ENCODE assay signal across 17 cellular contexts in the genomic region with DNA sequence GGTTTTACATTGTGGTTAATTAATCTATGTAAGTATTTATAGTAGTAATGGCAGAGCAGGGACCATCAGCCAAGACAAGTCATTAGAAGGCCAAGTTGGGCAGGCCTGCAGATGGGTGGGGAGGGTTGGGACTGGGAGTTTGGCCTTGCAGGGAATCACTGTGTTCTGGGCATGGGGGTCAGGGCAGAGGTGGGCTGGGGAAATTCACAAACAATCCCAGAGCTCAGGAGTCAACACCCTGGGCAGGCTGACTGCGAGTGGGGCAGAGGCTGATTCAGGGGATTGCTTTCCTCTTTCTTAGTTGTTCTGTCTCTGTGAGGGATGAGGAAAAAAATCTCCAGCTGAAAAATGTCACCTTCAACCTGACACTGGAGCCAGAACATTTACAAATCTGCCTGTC.
DNase-seq lines count a peak whose midpoint lies in the region; ATAC-seq and TF ChIP-seq lines count a peak whose summit lies in the region.
"Had no signal": no experiment of that assay in that cellular context is flagged by ENCODE, and none has a peak within 500 bp of the region (broad histone marks: within the 10 kb centered on the region; RNA-seq: fewer than 3 reads in every experiment).

No MANE protein-coding gene starts in this region.

- TF ChIP-seq POLR2A in vagina (IDR thresholded peaks at IDR 0.05), result no peak

- H3K4me3 ChIP-seq in lung (no peak overlapping the region), vagina (no peak overlapping the region)

- ATAC-seq in lung (ENCODE audit: insufficient read depth, low FRiP score) (no peak), HG03571 (IDR thresholded peaks at IDR 0.05; ENCODE audit: unreplicated experiment) (no peak)

- DNase-seq in NCI-H69 (lab: John Stamatoyannopoulos, UW), result peak; percentile 58
- peak; percentile 30 for DNase-seq in ecto neural progenitor cell (ENCODE audit: low spot score)
- peak; percentile 14 for DNase-seq in lung (ENCODE audit: low spot score)
- peak; percentile 34 to 70 for DNase-seq in vagina (ENCODE audit: extremely low spot score in 2 of 2)
- DNase-seq in NCI-H1694 (lab: John Stamatoyannopoulos, UW), result no peak
- DNase-seq in putamen (ENCODE audit: low spot score), result no peak
- DNase-seq: ACHN; BE2C; C1 segment of cervical spinal cord; CD4-positive, CD25-positive, alpha-beta regulatory T cell; CD8-positive, alpha-beta memory T cell; DMS 273 treated with DMSO at 0.1 percent for 48 hours; DND-41; EL; H9 had no signal

- H3K4me1 ChIP-seq in lung (ENCODE audit: control insufficient read depth in 2 of 2, insufficient read depth in 2 of 2, low read length in 2 of 2) (no peaks in the 10 kb centered on the region), vagina (peaks cover 5% of the 10 kb centered on the region)
- H3K4me1 ChIP-seq: BE2C had no signal

- WGBS in lung, 2 donors, result 56 to 72% methylated on average over 1 of the region's 1 CpG

- peaks cover 0 to 4% of the 10 kb centered on the region in 2 donors for H3K9me3 ChIP-seq in lung (ENCODE audit: control insufficient read depth in 2 of 2, insufficient read depth in 1 of 2, low read length in 1 of 2)
- no peaks in the 10 kb centered on the region for H3K9me3 ChIP-seq in vagina
- H3K9me3 ChIP-seq: BE2C had no signal

- no peaks in the 10 kb centered on the region for H3K36me3 ChIP-seq in lung (ENCODE audit: control insufficient read depth in 2 of 2, insufficient read depth in 2 of 2, low read length in 2 of 2)
- no peaks in the 10 kb centered on the region for H3K36me3 ChIP-seq in vagina
- H3K36me3 ChIP-seq: BE2C had no signal

- H3K27ac ChIP-seq in lung (ENCODE audit: low read depth in 1 of 2, low read length in 1 of 2), result no peak overlapping the region
- H3K27ac ChIP-seq in vagina, result no peak overlapping the region
- H3K27ac ChIP-seq: HL-60 had no signal

- no peaks in the 10 kb centered on the region for H3K27me3 ChIP-seq in lung (ENCODE audit: control insufficient read depth, insufficient read depth)
- H3K27me3 ChIP-seq in vagina, result no peaks in the 10 kb centered on the region
- H3K27me3 ChIP-seq: BE2C had no signal

- TF ChIP-seq CTCF in lung (IDR thresholded peaks at IDR 0.05; ENCODE audit: control extremely low read depth, extremely low read depth), result no peak
- no peak for TF ChIP-seq CTCF in vagina (IDR thresholded peaks at IDR 0.05)

- intact Hi-C loops in vagina (cut with DNase I), result no loop called here

Comparison
In these comparisons a context has a peak if more than half of its experiments do, and no peak if none do; other contexts are left out.
1. DNase-seq: peak in NCI-H69 (single experiment), ecto neural progenitor cell (single experiment), lung (single experiment) and vagina (2 of 2); none in NCI-H1694 (single experiment) and putamen (single experiment).